8 cellular contexts compared by ENCODE assay signal in the genomic region with DNA sequence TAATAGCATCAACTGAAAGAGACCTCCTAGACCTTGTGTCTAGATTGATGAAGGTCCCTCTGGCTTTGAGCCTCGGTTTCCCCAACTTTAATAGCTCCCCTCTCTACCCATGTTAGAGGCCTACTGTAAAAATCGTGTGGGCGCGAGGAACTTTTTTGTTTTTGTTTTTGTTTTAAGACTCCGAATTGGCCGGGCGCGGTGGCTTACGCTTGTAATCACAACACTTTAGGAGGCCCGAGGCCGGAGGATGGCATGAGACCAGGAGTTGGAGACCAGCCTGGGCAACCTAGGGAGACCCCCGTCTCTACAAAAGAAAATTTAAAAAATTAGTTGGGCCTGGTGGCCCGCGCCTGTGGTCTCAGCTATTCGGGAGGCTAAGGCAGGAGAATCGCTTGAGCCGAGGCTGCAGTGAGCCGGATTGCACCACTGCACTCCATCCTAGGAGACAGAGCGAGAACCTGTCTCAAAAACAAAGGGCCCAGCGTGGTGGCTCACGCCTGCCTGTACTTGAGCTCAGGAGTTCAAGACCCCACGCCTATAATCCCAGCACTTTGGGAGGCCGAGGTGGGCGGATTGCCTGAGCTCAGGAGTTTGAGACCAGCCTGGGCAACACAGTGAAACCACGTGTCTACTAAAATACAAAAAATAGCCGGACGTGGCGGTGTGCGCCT. TPM values are rescaled to one million over a fixed set of nuclear protein-coding genes. Genes with fewer than 3 reads are reported as not detected.
A peak's percentile ranks its signal among the peaks of the same experiment; 100 is the strongest.
DNase-seq lines count a peak whose midpoint lies in the region; ATAC-seq and TF ChIP-seq lines count a peak whose summit lies in the region.

No MANE protein-coding gene starts in this region.

- H3K4me1 Mint-ChIP-seq in Calu3 (ENCODE audit: low read depth, unreplicated experiment) (peaks cover 25% of the 10 kb centered on the region), neural progenitor cell (peaks cover 39% of the 10 kb centered on the region)
- H3K4me1 Mint-ChIP-seq in effector memory CD8-positive, alpha-beta T cell (ENCODE audit: low read depth in 2 of 2): peaks cover 35 to 41% of the 10 kb centered on the region in 2 donors

- peaks cover 42% of the 10 kb centered on the region for H3K4me1 ChIP-seq in PC-9 (replicated peaks; ENCODE audit: insufficient read depth)
- H3K4me1 ChIP-seq in neural progenitor cell: peaks cover 20% of the 10 kb centered on the region

- peak overlapping the region; percentile 38 for H3K9ac ChIP-seq in neural progenitor cell

- H3K4me3 Mint-ChIP-seq in Calu3 (ENCODE audit: low read depth, unreplicated experiment) (peak overlapping the region; percentile 96), neural progenitor cell (peak overlapping the region; percentile 91)
- H3K4me3 Mint-ChIP-seq in effector memory CD8-positive, alpha-beta T cell: peak overlapping the region; percentile 91 to 93

- no peaks in the 10 kb centered on the region for H3K36me3 ChIP-seq in PC-9 (ENCODE audit: low read depth)
- H3K36me3 ChIP-seq in neural progenitor cell: no peaks in the 10 kb centered on the region

- POLR2A ChIA-PET in PC-9 (lab: Charles Lee; ENCODE audit: unreplicated experiment): interaction anchor here (0.6 to 1.5 kb wide), 12 partner anchors 11 to 202 kb away, joined by 3 to 20 read pairs (median 8); a partner anchor contains a TSS

- H3F3A ChIP-seq in PC-9 (ENCODE audit: insufficient read depth, low read depth) (peaks cover 39% of the 10 kb centered on the region), neural progenitor cell (ENCODE audit: low read depth) (peaks cover 21% of the 10 kb centered on the region)

- H3K27ac ChIP-seq in PC-9: peak overlapping the region; percentile 86
- H3K27ac ChIP-seq in neural progenitor cell: peak overlapping the region; percentile 79

- H3K79me2 ChIP-seq in PC-9 (ENCODE audit: low read depth): peaks cover 40% of the 10 kb centered on the region
- H3K79me2 ChIP-seq in neural progenitor cell (ENCODE audit: low read depth): peaks cover 40% of the 10 kb centered on the region

- H3K27me3 ChIP-seq in PC-9 (ENCODE audit: insufficient read depth, low read depth) (no peaks in the 10 kb centered on the region), neural progenitor cell (no peaks in the 10 kb centered on the region)

- intact Hi-C loops in Calu3 (cut with micrococcal nuclease; ENCODE audit: unreplicated experiment) (loop anchor here (1.0 to 10.0 kb wide), 3 partner anchors 43 to 85 kb away; no protein-coding TSS in a partner anchor), PC-9 (cut with micrococcal nuclease; ENCODE audit: unreplicated experiment) (loop anchor here (1.0 kb wide), 4 partner anchors 21 to 126 kb away; a partner anchor contains a TSS)

- peak overlapping the region; percentile 63 for H3K4me3 ChIP-seq in PC-9
- H3K4me3 ChIP-seq in neural progenitor cell: peak overlapping the region; percentile 71

- H3K36me3 Mint-ChIP-seq in Calu3 (ENCODE audit: insufficient read depth, unreplicated experiment) (peaks cover 43% of the 10 kb centered on the region), neural progenitor cell (no peaks in the 10 kb centered on the region)
- H3K36me3 Mint-ChIP-seq in effector memory CD8-positive, alpha-beta T cell (ENCODE audit: insufficient read depth): peaks cover 34% of the 10 kb centered on the region

- no peaks in the 10 kb centered on the region for H3K9me2 ChIP-seq in PC-9 (ENCODE audit: insufficient read depth)

- TF ChIP-seq CTCF in Calu3 (IDR thresholded peaks at IDR 0.05; ENCODE audit: unreplicated experiment) (no peak), PC-9 (conservative IDR thresholded peaks at IDR 0.05) (no peak), neural progenitor cell (IDR thresholded peaks at IDR 0.05) (no peak)

- H3K27me3 Mint-ChIP-seq in Calu3 (ENCODE audit: unreplicated experiment) (no peaks in the 10 kb centered on the region), neural progenitor cell (ENCODE audit: insufficient read depth, low read depth) (peaks cover 2% of the 10 kb centered on the region)
- no peaks in the 10 kb centered on the region for H3K27me3 Mint-ChIP-seq in effector memory CD8-positive, alpha-beta T cell

- CTCF ChIA-PET in Calu3 (lab: Charles Lee) (interaction anchor here (0.6 to 1.9 kb wide), 11 partner anchors 10 to 171 kb away, joined by 3 to 8 read pairs (median 3); a partner anchor contains a TSS), PC-9 (lab: Charles Lee) (interaction anchor here (0.9 to 1.6 kb wide), 5 partner anchors 31 to 385 kb away, joined by 3 to 6 read pairs (median 5); a partner anchor contains a TSS)

- TSS peak; percentile 100 for BruUV-seq in Calu3 (replicated peaks; lab: Mats Ljungman, UMichigan)
- TSS peak; percentile 99 for BruUV-seq in PC-9 (replicated peaks; lab: Mats Ljungman, UMichigan)

- H3K27ac Mint-ChIP-seq in Calu3 (ENCODE audit: unreplicated experiment) (peak overlapping the region; percentile 85), neural progenitor cell (peak overlapping the region; percentile 99)
- H3K27ac Mint-ChIP-seq in effector memory CD8-positive, alpha-beta T cell: peak overlapping the region; percentile 97 to 98

- DNase-seq in Calu3 (no peak), PC-9 (no peak), neural progenitor cell (ENCODE audit: low spot score) (no peak), dermis blood vessel endothelial cell (no peak), NCI-H526 treated with DMSO at 0.1 percent for 48 hours (lab: John Stamatoyannopoulos, UW) (no peak)
- no peak for DNase-seq in effector memory CD8-positive, alpha-beta T cell

- H3K9me3 Mint-ChIP-seq in Calu3 (ENCODE audit: low read depth, unreplicated experiment) (no peaks in the 10 kb centered on the region), neural progenitor cell (no peaks in the 10 kb centered on the region)
- H3K9me3 Mint-ChIP-seq in effector memory CD8-positive, alpha-beta T cell: no peaks in the 10 kb centered on the region

- H4K20me1 ChIP-seq in PC-9 (ENCODE audit: insufficient read depth) (peaks cover 32% of the 10 kb centered on the region), neural progenitor cell (ENCODE audit: low read depth) (peaks cover 36% of the 10 kb centered on the region)

- H3K9me3 ChIP-seq in PC-9 (ENCODE audit: insufficient read depth, low read depth): no peaks in the 10 kb centered on the region
- H3K9me3 ChIP-seq in neural progenitor cell (ENCODE audit: low read depth): no peaks in the 10 kb centered on the region

- H2AFZ ChIP-seq in PC-9 (peak overlapping the region; percentile 89), neural progenitor cell (replicated peaks) (peak overlapping the region; percentile 75)

- H3K4me2 ChIP-seq in PC-9 (peak overlapping the region; percentile 89), neural progenitor cell (peak overlapping the region; percentile 94)

- no peak for ATAC-seq in effector memory CD8-positive, alpha-beta T cell (replicated peaks)
- ATAC-seq in HG02852 (IDR thresholded peaks at IDR 0.05; ENCODE audit: unreplicated experiment): no peak
- no peak for ATAC-seq in activated CD4-positive, CD25-positive, alpha-beta regulatory T cell treated with anti-CD3 and anti-CD28 coated beads, Interleukin-2, amount 50 U/mL, for 24 hours

RNA-seq across cellular contexts. Expression of a gene that starts 0.9 kb away (rescaled TPM):
- total RNA-seq in Calu3 (2022) (126 and 132 TPM in 2 replicates), PC-9 (2021) (136 and 159 TPM in 2 replicates), neural progenitor cell (ENCODE audit: low replicate concordance) (13.1 and 40.4 TPM in 2 replicates), dermis blood vessel endothelial cell (23.8 and 54.5 TPM in 2 replicates)

RNA-seq across cellular contexts. Expression of a gene that starts 20.2 kb away (rescaled TPM):
- total RNA-seq in Calu3 (2022) (72.0 and 72.8 TPM in 2 replicates), PC-9 (2021) (66.2 and 79.6 TPM in 2 replicates), neural progenitor cell (ENCODE audit: low replicate concordance) (15.0 and 43.1 TPM in 2 replicates), dermis blood vessel endothelial cell (23.5 and 41.4 TPM in 2 replicates)

RNA-seq across cellular contexts. Expression of a gene that starts 24.1 kb away (rescaled TPM):
- total RNA-seq in Calu3 (2022) (3.4 and 3.8 TPM in 2 replicates), PC-9 (2021) (6.5 and 14.4 TPM in 2 replicates), neural progenitor cell (ENCODE audit: low replicate concordance) (24.1 and 43.1 TPM in 2 replicates), dermis blood vessel endothelial cell (0.79 and 2.2 TPM in 2 replicates)

RNA-seq across cellular contexts. Expression of a gene that starts 31.1 kb away (rescaled TPM):
- total RNA-seq in Calu3 (2022) (14.3 and 14.7 TPM in 2 replicates), PC-9 (2021) (18.1 and 18.4 TPM in 2 replicates), neural progenitor cell (ENCODE audit: low replicate concordance) (1.4 and 3.3 TPM in 2 replicates), dermis blood vessel endothelial cell (1.0 and 1.1 TPM in 2 replicates)

RNA-seq across cellular contexts. Expression of a gene that starts 50.4 kb away (rescaled TPM):
- total RNA-seq in Calu3 (2022): 34.6 and 43.2 TPM in 2 replicates
- 11.7 and 21.4 TPM in 2 replicates for total RNA-seq in PC-9 (2021)
- not detected in 2 replicates for total RNA-seq in neural progenitor cell (ENCODE audit: low replicate concordance)
- total RNA-seq in dermis blood vessel endothelial cell: 0.17 and 0.19 TPM in 2 replicates
